Comparison of ENCODE assay signal across 1 cellular context in the genomic region with DNA sequence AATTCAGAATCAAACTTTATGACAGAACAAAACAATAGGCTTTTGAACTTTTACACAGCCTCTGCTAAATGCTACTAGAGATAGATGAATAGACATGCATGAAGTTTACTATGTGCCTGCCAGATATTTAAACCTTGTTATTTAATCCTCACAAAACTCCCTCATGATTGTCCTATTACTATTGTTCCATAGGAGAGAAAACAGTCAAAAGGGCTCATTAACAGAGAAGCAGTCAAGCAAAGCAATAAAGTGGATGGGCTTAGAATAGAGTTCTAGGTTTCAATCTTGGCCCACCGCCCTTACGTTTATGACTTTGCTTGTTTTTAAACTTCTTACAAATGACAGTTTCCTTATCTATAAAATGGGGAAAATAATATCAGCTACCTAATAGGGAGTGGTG.
TF ChIP-seq lines count a peak whose summit lies in the region.

No MANE protein-coding gene starts in this region.

TF ChIP-seq in HEK293, 187 proteins besides CTCF, POLR2A, EP300 and RAD21 (continued from another document and continues in another):
- TF ChIP-seq, protein P1, sequence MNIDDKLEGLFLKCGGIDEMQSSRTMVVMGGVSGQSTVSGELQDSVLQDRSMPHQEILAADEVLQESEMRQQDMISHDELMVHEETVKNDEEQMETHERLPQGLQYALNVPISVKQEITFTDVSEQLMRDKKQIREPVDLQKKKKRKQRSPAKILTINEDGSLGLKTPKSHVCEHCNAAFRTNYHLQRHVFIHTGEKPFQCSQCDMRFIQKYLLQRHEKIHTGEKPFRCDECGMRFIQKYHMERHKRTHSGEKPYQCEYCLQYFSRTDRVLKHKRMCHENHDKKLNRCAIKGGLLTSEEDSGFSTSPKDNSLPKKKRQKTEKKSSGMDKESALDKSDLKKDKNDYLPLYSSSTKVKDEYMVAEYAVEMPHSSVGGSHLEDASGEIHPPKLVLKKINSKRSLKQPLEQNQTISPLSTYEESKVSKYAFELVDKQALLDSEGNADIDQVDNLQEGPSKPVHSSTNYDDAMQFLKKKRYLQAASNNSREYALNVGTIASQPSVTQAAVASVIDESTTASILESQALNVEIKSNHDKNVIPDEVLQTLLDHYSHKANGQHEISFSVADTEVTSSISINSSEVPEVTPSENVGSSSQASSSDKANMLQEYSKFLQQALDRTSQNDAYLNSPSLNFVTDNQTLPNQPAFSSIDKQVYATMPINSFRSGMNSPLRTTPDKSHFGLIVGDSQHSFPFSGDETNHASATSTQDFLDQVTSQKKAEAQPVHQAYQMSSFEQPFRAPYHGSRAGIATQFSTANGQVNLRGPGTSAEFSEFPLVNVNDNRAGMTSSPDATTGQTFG (tag by site-specific recombination; IDR thresholded peaks at IDR 0.05; ENCODE audit: borderline replicate concordance): no peak
- TF ChIP-seq KLF10 (tag by site-specific recombination; IDR thresholded peaks at IDR 0.05): no peak
- no peak for TF ChIP-seq ZSCAN23 (tag by site-specific recombination; IDR thresholded peaks at IDR 0.05)
- no peak for TF ChIP-seq ZNF768 (tag by site-specific recombination; IDR thresholded peaks at IDR 0.05)
- TF ChIP-seq ZNF626 (tag by site-specific recombination; IDR thresholded peaks at IDR 0.05): no peak
- TF ChIP-seq ZNF146 (tag by site-specific recombination; IDR thresholded peaks at IDR 0.05): no peak
- TF ChIP-seq ZNF248 (tag by site-specific recombination; IDR thresholded peaks at IDR 0.05): no peak
- TF ChIP-seq MEIS1 (CRISPR knock-in tag; IDR thresholded peaks at IDR 0.05; ENCODE audit: borderline replicate concordance): no peak
- TF ChIP-seq, protein P2, sequence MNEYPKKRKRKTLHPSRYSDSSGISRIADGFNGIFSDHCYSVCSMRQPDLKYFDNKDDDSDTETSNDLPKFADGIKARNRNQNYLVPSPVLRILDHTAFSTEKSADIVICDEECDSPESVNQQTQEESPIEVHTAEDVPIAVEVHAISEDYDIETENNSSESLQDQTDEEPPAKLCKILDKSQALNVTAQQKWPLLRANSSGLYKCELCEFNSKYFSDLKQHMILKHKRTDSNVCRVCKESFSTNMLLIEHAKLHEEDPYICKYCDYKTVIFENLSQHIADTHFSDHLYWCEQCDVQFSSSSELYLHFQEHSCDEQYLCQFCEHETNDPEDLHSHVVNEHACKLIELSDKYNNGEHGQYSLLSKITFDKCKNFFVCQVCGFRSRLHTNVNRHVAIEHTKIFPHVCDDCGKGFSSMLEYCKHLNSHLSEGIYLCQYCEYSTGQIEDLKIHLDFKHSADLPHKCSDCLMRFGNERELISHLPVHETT (tag by site-specific recombination; IDR thresholded peaks at IDR 0.05): no peak
- no peak for TF ChIP-seq HOXA7 (CRISPR knock-in tag; IDR thresholded peaks at IDR 0.05; ENCODE audit: borderline replicate concordance)
- TF ChIP-seq ZNF76 (tag by site-specific recombination; IDR thresholded peaks at IDR 0.05; ENCODE audit: borderline replicate concordance, low read depth): no peak
- no peak for TF ChIP-seq ZNF701 (tag by site-specific recombination; IDR thresholded peaks at IDR 0.05)
- TF ChIP-seq ZNF776 (tag by site-specific recombination; IDR thresholded peaks at IDR 0.05; ENCODE audit: borderline replicate concordance): no peak
- peak; percentile 75; the same call in 1 of the 2 replicates for TF ChIP-seq WT1 (tag by site-specific recombination; IDR thresholded peaks at IDR 0.05)
- TF ChIP-seq ZNF610 (tag by site-specific recombination; IDR thresholded peaks at IDR 0.05; ENCODE audit: borderline replicate concordance): no peak
- peak; percentile 63; the same call in 1 of the 2 replicates for TF ChIP-seq SP7 (tag by site-specific recombination; IDR thresholded peaks at IDR 0.05)
- TF ChIP-seq ZNF174 (tag by site-specific recombination; IDR thresholded peaks at IDR 0.05): no peak
- TF ChIP-seq, protein P3, sequence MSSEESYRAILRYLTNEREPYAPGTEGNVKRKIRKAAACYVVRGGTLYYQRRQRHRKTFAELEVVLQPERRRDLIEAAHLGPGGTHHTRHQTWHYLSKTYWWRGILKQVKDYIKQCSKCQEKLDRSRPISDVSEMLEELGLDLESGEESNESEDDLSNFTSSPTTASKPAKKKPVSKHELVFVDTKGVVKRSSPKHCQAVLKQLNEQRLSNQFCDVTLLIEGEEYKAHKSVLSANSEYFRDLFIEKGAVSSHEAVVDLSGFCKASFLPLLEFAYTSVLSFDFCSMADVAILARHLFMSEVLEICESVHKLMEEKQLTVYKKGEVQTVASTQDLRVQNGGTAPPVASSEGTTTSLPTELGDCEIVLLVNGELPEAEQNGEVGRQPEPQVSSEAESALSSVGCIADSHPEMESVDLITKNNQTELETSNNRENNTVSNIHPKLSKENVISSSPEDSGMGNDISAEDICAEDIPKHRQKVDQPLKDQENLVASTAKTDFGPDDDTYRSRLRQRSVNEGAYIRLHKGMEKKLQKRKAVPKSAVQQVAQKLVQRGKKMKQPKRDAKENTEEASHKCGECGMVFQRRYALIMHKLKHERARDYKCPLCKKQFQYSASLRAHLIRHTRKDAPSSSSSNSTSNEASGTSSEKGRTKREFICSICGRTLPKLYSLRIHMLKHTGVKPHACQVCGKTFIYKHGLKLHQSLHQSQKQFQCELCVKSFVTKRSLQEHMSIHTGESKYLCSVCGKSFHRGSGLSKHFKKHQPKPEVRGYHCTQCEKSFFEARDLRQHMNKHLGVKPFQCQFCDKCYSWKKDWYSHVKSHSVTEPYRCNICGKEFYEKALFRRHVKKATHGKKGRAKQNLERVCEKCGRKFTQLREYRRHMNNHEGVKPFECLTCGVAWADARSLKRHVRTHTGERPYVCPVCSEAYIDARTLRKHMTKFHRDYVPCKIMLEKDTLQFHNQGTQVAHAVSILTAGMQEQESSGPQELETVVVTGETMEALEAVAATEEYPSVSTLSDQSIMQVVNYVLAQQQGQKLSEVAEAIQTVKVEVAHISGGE (tag by site-specific recombination; conservative IDR thresholded peaks at IDR 0.05; ENCODE audit: low read depth): no peak
- TF ChIP-seq GLIS1 (tag by site-specific recombination; IDR thresholded peaks at IDR 0.05): no peak
- TF ChIP-seq ZNF585B (tag by site-specific recombination; IDR thresholded peaks at IDR 0.05): no peak
- TF ChIP-seq, protein P4, sequence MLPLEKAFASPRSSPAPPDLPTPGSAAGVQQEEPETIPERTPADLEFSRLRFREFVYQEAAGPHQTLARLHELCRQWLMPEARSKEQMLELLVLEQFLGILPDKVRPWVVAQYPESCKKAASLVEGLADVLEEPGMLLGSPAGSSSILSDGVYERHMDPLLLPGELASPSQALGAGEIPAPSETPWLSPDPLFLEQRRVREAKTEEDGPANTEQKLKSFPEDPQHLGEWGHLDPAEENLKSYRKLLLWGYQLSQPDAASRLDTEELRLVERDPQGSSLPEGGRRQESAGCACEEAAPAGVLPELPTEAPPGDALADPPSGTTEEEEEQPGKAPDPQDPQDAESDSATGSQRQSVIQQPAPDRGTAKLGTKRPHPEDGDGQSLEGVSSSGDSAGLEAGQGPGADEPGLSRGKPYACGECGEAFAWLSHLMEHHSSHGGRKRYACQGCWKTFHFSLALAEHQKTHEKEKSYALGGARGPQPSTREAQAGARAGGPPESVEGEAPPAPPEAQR (tag by site-specific recombination; IDR thresholded peaks at IDR 0.05): no peak
- TF ChIP-seq, protein P5, sequence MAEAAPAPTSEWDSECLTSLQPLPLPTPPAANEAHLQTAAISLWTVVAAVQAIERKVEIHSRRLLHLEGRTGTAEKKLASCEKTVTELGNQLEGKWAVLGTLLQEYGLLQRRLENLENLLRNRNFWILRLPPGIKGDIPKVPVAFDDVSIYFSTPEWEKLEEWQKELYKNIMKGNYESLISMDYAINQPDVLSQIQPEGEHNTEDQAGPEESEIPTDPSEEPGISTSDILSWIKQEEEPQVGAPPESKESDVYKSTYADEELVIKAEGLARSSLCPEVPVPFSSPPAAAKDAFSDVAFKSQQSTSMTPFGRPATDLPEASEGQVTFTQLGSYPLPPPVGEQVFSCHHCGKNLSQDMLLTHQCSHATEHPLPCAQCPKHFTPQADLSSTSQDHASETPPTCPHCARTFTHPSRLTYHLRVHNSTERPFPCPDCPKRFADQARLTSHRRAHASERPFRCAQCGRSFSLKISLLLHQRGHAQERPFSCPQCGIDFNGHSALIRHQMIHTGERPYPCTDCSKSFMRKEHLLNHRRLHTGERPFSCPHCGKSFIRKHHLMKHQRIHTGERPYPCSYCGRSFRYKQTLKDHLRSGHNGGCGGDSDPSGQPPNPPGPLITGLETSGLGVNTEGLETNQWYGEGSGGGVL (tag by site-specific recombination; IDR thresholded peaks at IDR 0.05): no peak
- TF ChIP-seq, protein P6, sequence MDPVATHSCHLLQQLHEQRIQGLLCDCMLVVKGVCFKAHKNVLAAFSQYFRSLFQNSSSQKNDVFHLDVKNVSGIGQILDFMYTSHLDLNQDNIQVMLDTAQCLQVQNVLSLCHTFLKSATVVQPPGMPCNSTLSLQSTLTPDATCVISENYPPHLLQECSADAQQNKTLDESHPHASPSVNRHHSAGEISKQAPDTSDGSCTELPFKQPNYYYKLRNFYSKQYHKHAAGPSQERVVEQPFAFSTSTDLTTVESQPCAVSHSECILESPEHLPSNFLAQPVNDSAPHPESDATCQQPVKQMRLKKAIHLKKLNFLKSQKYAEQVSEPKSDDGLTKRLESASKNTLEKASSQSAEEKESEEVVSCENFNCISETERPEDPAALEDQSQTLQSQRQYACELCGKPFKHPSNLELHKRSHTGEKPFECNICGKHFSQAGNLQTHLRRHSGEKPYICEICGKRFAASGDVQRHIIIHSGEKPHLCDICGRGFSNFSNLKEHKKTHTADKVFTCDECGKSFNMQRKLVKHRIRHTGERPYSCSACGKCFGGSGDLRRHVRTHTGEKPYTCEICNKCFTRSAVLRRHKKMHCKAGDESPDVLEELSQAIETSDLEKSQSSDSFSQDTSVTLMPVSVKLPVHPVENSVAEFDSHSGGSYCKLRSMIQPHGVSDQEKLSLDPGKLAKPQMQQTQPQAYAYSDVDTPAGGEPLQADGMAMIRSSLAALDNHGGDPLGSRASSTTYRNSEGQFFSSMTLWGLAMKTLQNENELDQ (tag by site-specific recombination; IDR thresholded peaks at IDR 0.05; ENCODE audit: low read depth): no peak
- no peak for TF ChIP-seq ZFP3 (tag by site-specific recombination; IDR thresholded peaks at IDR 0.05; ENCODE audit: low read depth)
- no peak for TF ChIP-seq ZEB2 (tag by site-specific recombination; IDR thresholded peaks at IDR 0.05)
- no peak for TF ChIP-seq ZNF391 (tag by site-specific recombination; IDR thresholded peaks at IDR 0.05; ENCODE audit: borderline replicate concordance, low read depth)
- no peak for TF ChIP-seq ZNF561 (tag by site-specific recombination; IDR thresholded peaks at IDR 0.05; ENCODE audit: borderline replicate concordance)
- TF ChIP-seq GLIS2 (tag by site-specific recombination; IDR thresholded peaks at IDR 0.05): no peak
- peak; percentile 52; the same call in 1 of the 2 replicates for TF ChIP-seq MZF1 (tag by site-specific recombination; IDR thresholded peaks at IDR 0.05; ENCODE audit: borderline replicate concordance)
- no peak for TF ChIP-seq ZNF670 (tag by site-specific recombination; IDR thresholded peaks at IDR 0.05; ENCODE audit: low read depth)
- TF ChIP-seq OVOL3 (tag by site-specific recombination; IDR thresholded peaks at IDR 0.05): no peak
- TF ChIP-seq, protein P7, sequence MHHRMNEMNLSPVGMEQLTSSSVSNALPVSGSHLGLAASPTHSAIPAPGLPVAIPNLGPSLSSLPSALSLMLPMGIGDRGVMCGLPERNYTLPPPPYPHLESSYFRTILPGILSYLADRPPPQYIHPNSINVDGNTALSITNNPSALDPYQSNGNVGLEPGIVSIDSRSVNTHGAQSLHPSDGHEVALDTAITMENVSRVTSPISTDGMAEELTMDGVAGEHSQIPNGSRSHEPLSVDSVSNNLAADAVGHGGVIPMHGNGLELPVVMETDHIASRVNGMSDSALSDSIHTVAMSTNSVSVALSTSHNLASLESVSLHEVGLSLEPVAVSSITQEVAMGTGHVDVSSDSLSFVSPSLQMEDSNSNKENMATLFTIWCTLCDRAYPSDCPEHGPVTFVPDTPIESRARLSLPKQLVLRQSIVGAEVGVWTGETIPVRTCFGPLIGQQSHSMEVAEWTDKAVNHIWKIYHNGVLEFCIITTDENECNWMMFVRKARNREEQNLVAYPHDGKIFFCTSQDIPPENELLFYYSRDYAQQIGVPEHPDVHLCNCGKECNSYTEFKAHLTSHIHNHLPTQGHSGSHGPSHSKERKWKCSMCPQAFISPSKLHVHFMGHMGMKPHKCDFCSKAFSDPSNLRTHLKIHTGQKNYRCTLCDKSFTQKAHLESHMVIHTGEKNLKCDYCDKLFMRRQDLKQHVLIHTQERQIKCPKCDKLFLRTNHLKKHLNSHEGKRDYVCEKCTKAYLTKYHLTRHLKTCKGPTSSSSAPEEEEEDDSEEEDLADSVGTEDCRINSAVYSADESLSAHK (tag by site-specific recombination; IDR thresholded peaks at IDR 0.05): peak; percentile 72
- TF ChIP-seq ZNF404 (tag by site-specific recombination; IDR thresholded peaks at IDR 0.05): no peak
- no peak for TF ChIP-seq ZNF354C (tag by site-specific recombination; IDR thresholded peaks at IDR 0.05; ENCODE audit: borderline replicate concordance, low read depth)
- peak; percentile 53; the same call in 1 of the 2 replicates for TF ChIP-seq ZSCAN30 (tag by site-specific recombination; IDR thresholded peaks at IDR 0.05)
- TF ChIP-seq, protein P8, sequence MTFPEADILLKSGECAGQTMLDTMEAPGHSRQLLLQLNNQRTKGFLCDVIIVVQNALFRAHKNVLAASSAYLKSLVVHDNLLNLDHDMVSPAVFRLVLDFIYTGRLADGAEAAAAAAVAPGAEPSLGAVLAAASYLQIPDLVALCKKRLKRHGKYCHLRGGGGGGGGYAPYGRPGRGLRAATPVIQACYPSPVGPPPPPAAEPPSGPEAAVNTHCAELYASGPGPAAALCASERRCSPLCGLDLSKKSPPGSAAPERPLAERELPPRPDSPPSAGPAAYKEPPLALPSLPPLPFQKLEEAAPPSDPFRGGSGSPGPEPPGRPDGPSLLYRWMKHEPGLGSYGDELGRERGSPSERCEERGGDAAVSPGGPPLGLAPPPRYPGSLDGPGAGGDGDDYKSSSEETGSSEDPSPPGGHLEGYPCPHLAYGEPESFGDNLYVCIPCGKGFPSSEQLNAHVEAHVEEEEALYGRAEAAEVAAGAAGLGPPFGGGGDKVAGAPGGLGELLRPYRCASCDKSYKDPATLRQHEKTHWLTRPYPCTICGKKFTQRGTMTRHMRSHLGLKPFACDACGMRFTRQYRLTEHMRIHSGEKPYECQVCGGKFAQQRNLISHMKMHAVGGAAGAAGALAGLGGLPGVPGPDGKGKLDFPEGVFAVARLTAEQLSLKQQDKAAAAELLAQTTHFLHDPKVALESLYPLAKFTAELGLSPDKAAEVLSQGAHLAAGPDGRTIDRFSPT (tag by site-specific recombination; IDR thresholded peaks at IDR 0.05): no peak
- TF ChIP-seq ZNF112 (tag by site-specific recombination; IDR thresholded peaks at IDR 0.05): no peak
- no peak for TF ChIP-seq EGR2 (tag by site-specific recombination; IDR thresholded peaks at IDR 0.05; ENCODE audit: low read depth)
- no peak for TF ChIP-seq ZNF239 (tag by site-specific recombination; IDR thresholded peaks at IDR 0.05)
- TF ChIP-seq, protein P9, sequence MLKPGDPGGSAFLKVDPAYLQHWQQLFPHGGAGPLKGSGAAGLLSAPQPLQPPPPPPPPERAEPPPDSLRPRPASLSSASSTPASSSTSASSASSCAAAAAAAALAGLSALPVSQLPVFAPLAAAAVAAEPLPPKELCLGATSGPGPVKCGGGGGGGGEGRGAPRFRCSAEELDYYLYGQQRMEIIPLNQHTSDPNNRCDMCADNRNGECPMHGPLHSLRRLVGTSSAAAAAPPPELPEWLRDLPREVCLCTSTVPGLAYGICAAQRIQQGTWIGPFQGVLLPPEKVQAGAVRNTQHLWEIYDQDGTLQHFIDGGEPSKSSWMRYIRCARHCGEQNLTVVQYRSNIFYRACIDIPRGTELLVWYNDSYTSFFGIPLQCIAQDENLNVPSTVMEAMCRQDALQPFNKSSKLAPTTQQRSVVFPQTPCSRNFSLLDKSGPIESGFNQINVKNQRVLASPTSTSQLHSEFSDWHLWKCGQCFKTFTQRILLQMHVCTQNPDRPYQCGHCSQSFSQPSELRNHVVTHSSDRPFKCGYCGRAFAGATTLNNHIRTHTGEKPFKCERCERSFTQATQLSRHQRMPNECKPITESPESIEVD (tag by site-specific recombination; IDR thresholded peaks at IDR 0.05): peak; percentile 85
